ENCODE assay signal across 1 cellular context in the genomic region with DNA sequence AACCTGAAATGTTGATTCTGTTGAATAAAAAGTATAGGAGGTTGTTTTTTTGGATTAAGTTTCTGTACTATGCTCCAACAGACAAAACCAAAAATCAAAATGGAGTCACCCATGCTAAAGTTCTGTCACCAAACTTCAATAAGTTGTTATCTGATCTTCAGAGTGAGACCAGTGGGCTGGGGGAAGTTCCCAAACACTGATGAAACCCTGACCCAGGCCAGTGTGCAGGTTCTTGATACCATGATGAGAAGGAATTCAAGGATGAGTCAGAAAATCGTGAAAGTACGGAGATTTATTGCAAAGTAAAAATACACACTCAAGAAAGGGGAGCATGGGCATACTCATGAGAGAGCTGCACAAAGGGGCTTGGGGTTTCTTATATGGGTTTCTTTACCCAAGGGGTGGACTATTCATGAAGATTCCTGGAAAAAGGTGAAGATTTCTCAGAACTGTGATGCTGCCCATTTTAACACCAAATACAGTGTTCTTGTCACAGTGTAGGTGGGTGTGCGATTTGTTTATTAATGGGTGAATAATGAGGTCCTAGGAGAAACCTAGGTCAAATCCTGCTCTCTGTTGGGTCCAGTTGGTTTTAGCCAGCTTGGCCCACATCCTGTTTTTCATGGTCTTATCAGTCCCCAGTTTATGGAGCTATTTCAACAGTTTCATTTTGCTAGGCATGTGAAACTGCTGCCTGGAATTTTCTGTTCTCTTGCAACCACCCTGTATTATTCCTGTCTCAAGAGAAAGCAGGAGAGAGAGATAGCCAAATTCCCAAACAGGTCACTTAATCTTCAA.
TF ChIP-seq lines count a peak whose summit lies in the region.

No MANE protein-coding gene starts in this region.

TF ChIP-seq in K562, 482 proteins besides CTCF, POLR2A, EP300 and RAD21 (continued from another document and continues in another):
- TF ChIP-seq JUNB (CRISPR knock-in tag; conservative IDR thresholded peaks at IDR 0.05) (no peak), MAFK (IDR thresholded peaks at IDR 0.05; ENCODE audit: low read length) (no peak), ILK (tag; IDR thresholded peaks at IDR 0.05; ENCODE audit: borderline replicate concordance, low read depth) (peak; percentile 90), MCM2 (IDR thresholded peaks at IDR 0.05; ENCODE audit: low read depth) (no peak), EGR1 (conservative IDR thresholded peaks at IDR 0.05) (no peak), ZNF174 (CRISPR knock-in tag; IDR thresholded peaks at IDR 0.05) (no peak), FOXJ3 (CRISPR knock-in tag; IDR thresholded peaks at IDR 0.05) (no peak), TGIF2 (CRISPR knock-in tag; IDR thresholded peaks at IDR 0.05) (no peak), CBFA2T3 (IDR thresholded peaks at IDR 0.05) (peak; percentile 51), TEAD2 (tag; IDR thresholded peaks at IDR 0.05) (peak; percentile 96), L3MBTL2 (IDR thresholded peaks at IDR 0.05) (no peak), CHCHD3 (CRISPR knock-in tag; IDR thresholded peaks at IDR 0.05) (no peak), SAP30 (IDR thresholded peaks at IDR 0.05; ENCODE audit: borderline replicate concordance, insufficient read depth, low read depth, low read length, poor library complexity, severe bottlenecking) (no peak), ZNF184 (CRISPR knock-in tag; IDR thresholded peaks at IDR 0.05) (no peak), RFX7 (CRISPR knock-in tag; IDR thresholded peaks at IDR 0.05) (peak; percentile 82; the same call in 1 of the 2 replicates), ZC3H11A (IDR thresholded peaks at IDR 0.05; ENCODE audit: low read depth, low read length) (no peak), NFRKB (IDR thresholded peaks at IDR 0.05; ENCODE audit: low read depth) (no peak)
- TF ChIP-seq, protein P1, sequence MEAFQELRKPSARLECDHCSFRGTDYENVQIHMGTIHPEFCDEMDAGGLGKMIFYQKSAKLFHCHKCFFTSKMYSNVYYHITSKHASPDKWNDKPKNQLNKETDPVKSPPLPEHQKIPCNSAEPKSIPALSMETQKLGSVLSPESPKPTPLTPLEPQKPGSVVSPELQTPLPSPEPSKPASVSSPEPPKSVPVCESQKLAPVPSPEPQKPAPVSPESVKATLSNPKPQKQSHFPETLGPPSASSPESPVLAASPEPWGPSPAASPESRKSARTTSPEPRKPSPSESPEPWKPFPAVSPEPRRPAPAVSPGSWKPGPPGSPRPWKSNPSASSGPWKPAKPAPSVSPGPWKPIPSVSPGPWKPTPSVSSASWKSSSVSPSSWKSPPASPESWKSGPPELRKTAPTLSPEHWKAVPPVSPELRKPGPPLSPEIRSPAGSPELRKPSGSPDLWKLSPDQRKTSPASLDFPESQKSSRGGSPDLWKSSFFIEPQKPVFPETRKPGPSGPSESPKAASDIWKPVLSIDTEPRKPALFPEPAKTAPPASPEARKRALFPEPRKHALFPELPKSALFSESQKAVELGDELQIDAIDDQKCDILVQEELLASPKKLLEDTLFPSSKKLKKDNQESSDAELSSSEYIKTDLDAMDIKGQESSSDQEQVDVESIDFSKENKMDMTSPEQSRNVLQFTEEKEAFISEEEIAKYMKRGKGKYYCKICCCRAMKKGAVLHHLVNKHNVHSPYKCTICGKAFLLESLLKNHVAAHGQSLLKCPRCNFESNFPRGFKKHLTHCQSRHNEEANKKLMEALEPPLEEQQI (IDR thresholded peaks at IDR 0.05): no peak
- TF ChIP-seq, protein P2, sequence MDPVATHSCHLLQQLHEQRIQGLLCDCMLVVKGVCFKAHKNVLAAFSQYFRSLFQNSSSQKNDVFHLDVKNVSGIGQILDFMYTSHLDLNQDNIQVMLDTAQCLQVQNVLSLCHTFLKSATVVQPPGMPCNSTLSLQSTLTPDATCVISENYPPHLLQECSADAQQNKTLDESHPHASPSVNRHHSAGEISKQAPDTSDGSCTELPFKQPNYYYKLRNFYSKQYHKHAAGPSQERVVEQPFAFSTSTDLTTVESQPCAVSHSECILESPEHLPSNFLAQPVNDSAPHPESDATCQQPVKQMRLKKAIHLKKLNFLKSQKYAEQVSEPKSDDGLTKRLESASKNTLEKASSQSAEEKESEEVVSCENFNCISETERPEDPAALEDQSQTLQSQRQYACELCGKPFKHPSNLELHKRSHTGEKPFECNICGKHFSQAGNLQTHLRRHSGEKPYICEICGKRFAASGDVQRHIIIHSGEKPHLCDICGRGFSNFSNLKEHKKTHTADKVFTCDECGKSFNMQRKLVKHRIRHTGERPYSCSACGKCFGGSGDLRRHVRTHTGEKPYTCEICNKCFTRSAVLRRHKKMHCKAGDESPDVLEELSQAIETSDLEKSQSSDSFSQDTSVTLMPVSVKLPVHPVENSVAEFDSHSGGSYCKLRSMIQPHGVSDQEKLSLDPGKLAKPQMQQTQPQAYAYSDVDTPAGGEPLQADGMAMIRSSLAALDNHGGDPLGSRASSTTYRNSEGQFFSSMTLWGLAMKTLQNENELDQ (CRISPR knock-in tag; IDR thresholded peaks at IDR 0.05; ENCODE audit: borderline replicate concordance): no peak
- TF ChIP-seq, protein P3, sequence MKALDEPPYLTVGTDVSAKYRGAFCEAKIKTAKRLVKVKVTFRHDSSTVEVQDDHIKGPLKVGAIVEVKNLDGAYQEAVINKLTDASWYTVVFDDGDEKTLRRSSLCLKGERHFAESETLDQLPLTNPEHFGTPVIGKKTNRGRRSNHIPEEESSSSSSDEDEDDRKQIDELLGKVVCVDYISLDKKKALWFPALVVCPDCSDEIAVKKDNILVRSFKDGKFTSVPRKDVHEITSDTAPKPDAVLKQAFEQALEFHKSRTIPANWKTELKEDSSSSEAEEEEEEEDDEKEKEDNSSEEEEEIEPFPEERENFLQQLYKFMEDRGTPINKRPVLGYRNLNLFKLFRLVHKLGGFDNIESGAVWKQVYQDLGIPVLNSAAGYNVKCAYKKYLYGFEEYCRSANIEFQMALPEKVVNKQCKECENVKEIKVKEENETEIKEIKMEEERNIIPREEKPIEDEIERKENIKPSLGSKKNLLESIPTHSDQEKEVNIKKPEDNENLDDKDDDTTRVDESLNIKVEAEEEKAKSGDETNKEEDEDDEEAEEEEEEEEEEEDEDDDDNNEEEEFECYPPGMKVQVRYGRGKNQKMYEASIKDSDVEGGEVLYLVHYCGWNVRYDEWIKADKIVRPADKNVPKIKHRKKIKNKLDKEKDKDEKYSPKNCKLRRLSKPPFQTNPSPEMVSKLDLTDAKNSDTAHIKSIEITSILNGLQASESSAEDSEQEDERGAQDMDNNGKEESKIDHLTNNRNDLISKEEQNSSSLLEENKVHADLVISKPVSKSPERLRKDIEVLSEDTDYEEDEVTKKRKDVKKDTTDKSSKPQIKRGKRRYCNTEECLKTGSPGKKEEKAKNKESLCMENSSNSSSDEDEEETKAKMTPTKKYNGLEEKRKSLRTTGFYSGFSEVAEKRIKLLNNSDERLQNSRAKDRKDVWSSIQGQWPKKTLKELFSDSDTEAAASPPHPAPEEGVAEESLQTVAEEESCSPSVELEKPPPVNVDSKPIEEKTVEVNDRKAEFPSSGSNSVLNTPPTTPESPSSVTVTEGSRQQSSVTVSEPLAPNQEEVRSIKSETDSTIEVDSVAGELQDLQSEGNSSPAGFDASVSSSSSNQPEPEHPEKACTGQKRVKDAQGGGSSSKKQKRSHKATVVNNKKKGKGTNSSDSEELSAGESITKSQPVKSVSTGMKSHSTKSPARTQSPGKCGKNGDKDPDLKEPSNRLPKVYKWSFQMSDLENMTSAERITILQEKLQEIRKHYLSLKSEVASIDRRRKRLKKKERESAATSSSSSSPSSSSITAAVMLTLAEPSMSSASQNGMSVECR (CRISPR knock-in tag; IDR thresholded peaks at IDR 0.05): no peak
- TF ChIP-seq, protein P4, sequence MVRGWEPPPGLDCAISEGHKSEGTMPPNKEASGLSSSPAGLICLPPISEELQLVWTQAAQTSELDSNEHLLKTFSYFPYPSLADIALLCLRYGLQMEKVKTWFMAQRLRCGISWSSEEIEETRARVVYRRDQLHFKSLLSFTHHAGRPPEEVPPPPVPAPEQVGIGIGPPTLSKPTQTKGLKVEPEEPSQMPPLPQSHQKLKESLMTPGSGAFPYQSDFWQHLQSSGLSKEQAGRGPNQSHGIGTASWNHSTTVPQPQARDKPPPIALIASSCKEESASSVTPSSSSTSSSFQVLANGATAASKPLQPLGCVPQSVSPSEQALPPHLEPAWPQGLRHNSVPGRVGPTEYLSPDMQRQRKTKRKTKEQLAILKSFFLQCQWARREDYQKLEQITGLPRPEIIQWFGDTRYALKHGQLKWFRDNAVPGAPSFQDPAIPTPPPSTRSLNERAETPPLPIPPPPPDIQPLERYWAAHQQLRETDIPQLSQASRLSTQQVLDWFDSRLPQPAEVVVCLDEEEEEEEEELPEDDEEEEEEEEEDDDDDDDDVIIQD (CRISPR knock-in tag; IDR thresholded peaks at IDR 0.05): no peak
- TF ChIP-seq, protein P5, sequence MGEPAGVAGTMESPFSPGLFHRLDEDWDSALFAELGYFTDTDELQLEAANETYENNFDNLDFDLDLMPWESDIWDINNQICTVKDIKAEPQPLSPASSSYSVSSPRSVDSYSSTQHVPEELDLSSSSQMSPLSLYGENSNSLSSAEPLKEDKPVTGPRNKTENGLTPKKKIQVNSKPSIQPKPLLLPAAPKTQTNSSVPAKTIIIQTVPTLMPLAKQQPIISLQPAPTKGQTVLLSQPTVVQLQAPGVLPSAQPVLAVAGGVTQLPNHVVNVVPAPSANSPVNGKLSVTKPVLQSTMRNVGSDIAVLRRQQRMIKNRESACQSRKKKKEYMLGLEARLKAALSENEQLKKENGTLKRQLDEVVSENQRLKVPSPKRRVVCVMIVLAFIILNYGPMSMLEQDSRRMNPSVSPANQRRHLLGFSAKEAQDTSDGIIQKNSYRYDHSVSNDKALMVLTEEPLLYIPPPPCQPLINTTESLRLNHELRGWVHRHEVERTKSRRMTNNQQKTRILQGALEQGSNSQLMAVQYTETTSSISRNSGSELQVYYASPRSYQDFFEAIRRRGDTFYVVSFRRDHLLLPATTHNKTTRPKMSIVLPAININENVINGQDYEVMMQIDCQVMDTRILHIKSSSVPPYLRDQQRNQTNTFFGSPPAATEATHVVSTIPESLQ (CRISPR knock-in tag; IDR thresholded peaks at IDR 0.05): no peak
- TF ChIP-seq, protein P6, sequence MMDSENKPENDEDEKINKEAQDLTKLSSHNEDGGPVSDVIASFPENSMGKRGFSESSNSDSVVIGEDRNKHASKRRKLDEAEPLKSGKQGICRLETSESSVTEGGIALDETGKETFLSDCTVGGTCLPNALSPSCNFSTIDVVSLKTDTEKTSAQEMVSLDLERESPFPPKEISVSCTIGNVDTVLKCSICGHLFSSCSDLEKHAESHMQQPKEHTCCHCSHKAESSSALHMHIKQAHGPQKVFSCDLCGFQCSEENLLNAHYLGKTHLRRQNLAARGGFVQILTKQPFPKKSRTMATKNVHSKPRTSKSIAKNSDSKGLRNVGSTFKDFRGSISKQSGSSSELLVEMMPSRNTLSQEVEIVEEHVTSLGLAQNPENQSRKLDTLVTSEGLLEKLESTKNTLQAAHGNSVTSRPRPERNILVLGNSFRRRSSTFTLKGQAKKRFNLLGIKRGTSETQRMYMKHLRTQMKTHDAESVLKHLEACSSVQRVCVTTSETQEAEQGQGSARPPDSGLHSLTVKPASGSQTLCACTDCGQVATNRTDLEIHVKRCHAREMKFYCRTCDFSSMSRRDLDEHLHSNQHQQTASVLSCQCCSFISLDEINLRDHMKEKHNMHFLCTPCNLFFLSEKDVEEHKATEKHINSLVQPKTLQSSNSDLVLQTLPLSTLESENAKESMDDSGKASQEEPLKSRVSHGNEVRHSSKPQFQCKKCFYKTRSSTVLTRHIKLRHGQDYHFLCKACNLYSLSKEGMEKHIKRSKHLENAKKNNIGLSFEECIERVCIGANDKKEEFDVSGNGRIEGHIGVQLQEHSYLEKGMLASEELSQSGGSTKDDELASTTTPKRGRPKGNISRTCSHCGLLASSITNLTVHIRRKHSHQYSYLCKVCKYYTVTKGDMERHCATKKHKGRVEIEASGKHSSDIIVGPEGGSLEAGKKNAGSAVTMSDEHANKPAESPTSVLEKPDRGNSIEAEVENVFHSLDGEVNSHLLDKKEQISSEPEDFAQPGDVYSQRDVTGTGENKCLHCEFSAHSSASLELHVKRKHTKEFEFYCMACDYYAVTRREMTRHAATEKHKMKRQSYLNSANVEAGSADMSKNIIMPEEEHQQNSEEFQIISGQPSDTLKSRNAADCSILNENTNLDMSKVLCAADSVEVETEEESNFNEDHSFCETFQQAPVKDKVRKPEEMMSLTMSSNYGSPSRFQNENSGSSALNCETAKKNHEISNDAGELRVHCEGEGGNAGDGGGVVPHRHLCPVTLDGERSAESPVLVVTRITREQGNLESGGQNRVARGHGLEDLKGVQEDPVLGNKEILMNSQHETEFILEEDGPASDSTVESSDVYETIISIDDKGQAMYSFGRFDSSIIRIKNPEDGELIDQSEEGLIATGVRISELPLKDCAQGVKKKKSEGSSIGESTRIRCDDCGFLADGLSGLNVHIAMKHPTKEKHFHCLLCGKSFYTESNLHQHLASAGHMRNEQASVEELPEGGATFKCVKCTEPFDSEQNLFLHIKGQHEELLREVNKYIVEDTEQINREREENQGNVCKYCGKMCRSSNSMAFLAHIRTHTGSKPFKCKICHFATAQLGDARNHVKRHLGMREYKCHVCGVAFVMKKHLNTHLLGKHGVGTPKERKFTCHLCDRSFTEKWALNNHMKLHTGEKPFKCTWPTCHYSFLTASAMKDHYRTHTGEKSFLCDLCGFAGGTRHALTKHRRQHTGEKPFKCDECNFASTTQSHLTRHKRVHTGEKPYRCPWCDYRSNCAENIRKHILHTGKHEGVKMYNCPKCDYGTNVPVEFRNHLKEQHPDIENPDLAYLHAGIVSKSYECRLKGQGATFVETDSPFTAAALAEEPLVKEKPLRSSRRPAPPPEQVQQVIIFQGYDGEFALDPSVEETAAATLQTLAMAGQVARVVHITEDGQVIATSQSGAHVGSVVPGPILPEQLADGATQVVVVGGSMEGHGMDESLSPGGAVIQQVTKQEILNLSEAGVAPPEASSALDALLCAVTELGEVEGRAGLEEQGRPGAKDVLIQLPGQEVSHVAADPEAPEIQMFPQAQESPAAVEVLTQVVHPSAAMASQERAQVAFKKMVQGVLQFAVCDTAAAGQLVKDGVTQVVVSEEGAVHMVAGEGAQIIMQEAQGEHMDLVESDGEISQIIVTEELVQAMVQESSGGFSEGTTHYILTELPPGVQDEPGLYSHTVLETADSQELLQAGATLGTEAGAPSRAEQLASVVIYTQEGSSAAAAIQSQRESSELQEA (IDR thresholded peaks at IDR 0.05; ENCODE audit: low read depth): no peak
- TF ChIP-seq, protein P7, sequence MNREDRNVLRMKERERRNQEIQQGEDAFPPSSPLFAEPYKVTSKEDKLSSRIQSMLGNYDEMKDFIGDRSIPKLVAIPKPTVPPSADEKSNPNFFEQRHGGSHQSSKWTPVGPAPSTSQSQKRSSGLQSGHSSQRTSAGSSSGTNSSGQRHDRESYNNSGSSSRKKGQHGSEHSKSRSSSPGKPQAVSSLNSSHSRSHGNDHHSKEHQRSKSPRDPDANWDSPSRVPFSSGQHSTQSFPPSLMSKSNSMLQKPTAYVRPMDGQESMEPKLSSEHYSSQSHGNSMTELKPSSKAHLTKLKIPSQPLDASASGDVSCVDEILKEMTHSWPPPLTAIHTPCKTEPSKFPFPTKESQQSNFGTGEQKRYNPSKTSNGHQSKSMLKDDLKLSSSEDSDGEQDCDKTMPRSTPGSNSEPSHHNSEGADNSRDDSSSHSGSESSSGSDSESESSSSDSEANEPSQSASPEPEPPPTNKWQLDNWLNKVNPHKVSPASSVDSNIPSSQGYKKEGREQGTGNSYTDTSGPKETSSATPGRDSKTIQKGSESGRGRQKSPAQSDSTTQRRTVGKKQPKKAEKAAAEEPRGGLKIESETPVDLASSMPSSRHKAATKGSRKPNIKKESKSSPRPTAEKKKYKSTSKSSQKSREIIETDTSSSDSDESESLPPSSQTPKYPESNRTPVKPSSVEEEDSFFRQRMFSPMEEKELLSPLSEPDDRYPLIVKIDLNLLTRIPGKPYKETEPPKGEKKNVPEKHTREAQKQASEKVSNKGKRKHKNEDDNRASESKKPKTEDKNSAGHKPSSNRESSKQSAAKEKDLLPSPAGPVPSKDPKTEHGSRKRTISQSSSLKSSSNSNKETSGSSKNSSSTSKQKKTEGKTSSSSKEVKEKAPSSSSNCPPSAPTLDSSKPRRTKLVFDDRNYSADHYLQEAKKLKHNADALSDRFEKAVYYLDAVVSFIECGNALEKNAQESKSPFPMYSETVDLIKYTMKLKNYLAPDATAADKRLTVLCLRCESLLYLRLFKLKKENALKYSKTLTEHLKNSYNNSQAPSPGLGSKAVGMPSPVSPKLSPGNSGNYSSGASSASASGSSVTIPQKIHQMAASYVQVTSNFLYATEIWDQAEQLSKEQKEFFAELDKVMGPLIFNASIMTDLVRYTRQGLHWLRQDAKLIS (CRISPR knock-in tag; IDR thresholded peaks at IDR 0.05): no peak
